Comparison of ENCODE assay signal across 23 cellular contexts in genomic region chr14:81222694-81223093, GRCh38. TPM values are rescaled to one million over a fixed set of nuclear protein-coding genes. Genes with fewer than 3 reads are reported as not detected.
DNase-seq lines count a peak whose midpoint lies in the region; ATAC-seq, FAIRE-seq and TF ChIP-seq lines count a peak whose summit lies in the region.
"Had no signal": no experiment of that assay in that cellular context is flagged by ENCODE, and none has a peak within 500 bp of the region (broad histone marks: within the 10 kb centered on the region; RNA-seq: fewer than 3 reads in every experiment).

No MANE protein-coding gene starts in this region.

- POLR2A ChIA-PET in Caco-2 (lab: Charles Lee), result no interaction called here

- H2AFZ ChIP-seq in GM23338, result no peak overlapping the region
- H2AFZ ChIP-seq in astrocyte (ENCODE audit: low read depth, low read length), result no peak overlapping the region
- no peak overlapping the region for H2AFZ ChIP-seq in Karpas-422 (ENCODE audit: low read length)

- H3K4me1 ChIP-seq in Caco-2 (peaks cover 23% of the 10 kb centered on the region), GM23338 (ENCODE audit: insufficient read depth) (peaks cover 22% of the 10 kb centered on the region), astrocyte (ENCODE audit: insufficient read depth, low read length) (peaks cover 3% of the 10 kb centered on the region), Karpas-422 (ENCODE audit: low read length) (peaks cover 24% of the 10 kb centered on the region)

- intact Hi-C loops in Caco-2 (cut with micrococcal nuclease; ENCODE audit: unreplicated experiment), result loop anchor here (5.0 kb wide), 1 partner anchor 310 kb away; the partner anchor contains the start of gene SEL1L

- peak overlapping the region; percentile 97 for H3K4me3 Mint-ChIP-seq in Caco-2 (ENCODE audit: unreplicated experiment)
- peak overlapping the region; percentile 92; the same call in 2 of the 3 replicates for H3K4me3 Mint-ChIP-seq in GM23338
- H3K4me3 Mint-ChIP-seq in astrocyte (ENCODE audit: unreplicated experiment), result no peak overlapping the region
- H3K4me3 Mint-ChIP-seq in nephron, result peak overlapping the region; percentile 17 to 71 (median 28)

- H3K9ac ChIP-seq in astrocyte (ENCODE audit: low read length) (no peak overlapping the region), Karpas-422 (ENCODE audit: low read length) (no peak overlapping the region)

- DNase-seq in Caco-2 (peak in 1 of 2 experiments; percentile 38), GM23338 (ENCODE audit: low spot score) (no peak), astrocyte (ENCODE audit: low read depth) (no peak), epidermal melanocyte (ENCODE audit: insufficient read length, low spot score) (no peak), Karpas-422 (no peak), activated gamma-delta T cell (lab: John Stamatoyannopoulos, UW) (no peak), middle frontal gyrus (ENCODE audit: extremely low spot score, low spot score) (no peak)
- DNase-seq: activated CD4-positive, alpha-beta T cell treated with anti-CD3 and anti-CD28 coated beads, Interleukin-2, amount 50 U/mL, for 1 hour; activated naive CD4-positive, alpha-beta T cell treated with anti-CD3 and anti-CD28 coated beads, Interleukin-2, amount 10 ng/mL, durations not matched to agents 7 days and 5 days; COR-L47; H7; hippocampal formation; IMR-90; islet precursor cell; naive thymus-derived CD8-positive, alpha-beta T cell; NCI-H1930; NCI-H446; RPMI8226; stimulated activated CD4-positive, alpha-beta T cell treated with anti-CD3 and anti-CD28 coated beads, Interleukin-4, amount 100 ng/mL, for 1 hour had no signal

- ATAC-seq in GM23338, result no peak
- ATAC-seq: naive thymus-derived CD8-positive, alpha-beta T cell had no signal

- H3K27me3 Mint-ChIP-seq in Caco-2 (ENCODE audit: insufficient read depth, unreplicated experiment), result peaks cover 3% of the 10 kb centered on the region
- peaks cover 22% of the 10 kb centered on the region for H3K27me3 Mint-ChIP-seq in GM23338 (ENCODE audit: insufficient read depth, low read depth, poor library complexity)
- H3K27me3 Mint-ChIP-seq in astrocyte (ENCODE audit: low read depth, unreplicated experiment), result no peaks in the 10 kb centered on the region
- peaks cover 3% of the 10 kb centered on the region for H3K27me3 Mint-ChIP-seq in nephron (ENCODE audit: low read depth)

- no peaks in the 10 kb centered on the region for H3K27me3 ChIP-seq in Caco-2 (replicated peaks; ENCODE audit: control insufficient read depth, insufficient read depth, low read length)
- H3K27me3 ChIP-seq in GM23338 (ENCODE audit: insufficient read depth), result no peaks in the 10 kb centered on the region
- no peaks in the 10 kb centered on the region for H3K27me3 ChIP-seq in astrocyte (ENCODE audit: insufficient read depth, low read length)
- H3K27me3 ChIP-seq in Karpas-422 (ENCODE audit: low read length), result no peaks in the 10 kb centered on the region

- peak overlapping the region; percentile 98 for H3K27ac Mint-ChIP-seq in Caco-2 (ENCODE audit: unreplicated experiment)
- peak overlapping the region; percentile 83 for H3K27ac Mint-ChIP-seq in GM23338
- H3K27ac Mint-ChIP-seq in astrocyte (ENCODE audit: unreplicated experiment), result peak overlapping the region; percentile 3
- H3K27ac Mint-ChIP-seq in nephron, result peak overlapping the region; percentile 99 to 100 (median 100)

- H3K36me3 ChIP-seq in Caco-2 (ENCODE audit: control insufficient read depth, insufficient read depth, low read length), result no peaks in the 10 kb centered on the region
- no peaks in the 10 kb centered on the region for H3K36me3 ChIP-seq in GM23338 (ENCODE audit: insufficient read depth)
- no peaks in the 10 kb centered on the region for H3K36me3 ChIP-seq in astrocyte (ENCODE audit: insufficient read depth, low read length)
- no peaks in the 10 kb centered on the region for H3K36me3 ChIP-seq in Karpas-422 (ENCODE audit: insufficient read depth, low read length)

- CTCF ChIA-PET in Caco-2 (lab: Charles Lee), result no interaction called here

- H3K27ac ChIP-seq in GM23338 (ENCODE audit: low read depth) (no peak overlapping the region), astrocyte (ENCODE audit: low read depth, low read length) (no peak overlapping the region), Karpas-422 (ENCODE audit: low read length) (no peak overlapping the region)

- peaks cover 9% of the 10 kb centered on the region for H3K4me1 Mint-ChIP-seq in Caco-2 (ENCODE audit: low read depth, unreplicated experiment)
- H3K4me1 Mint-ChIP-seq in GM23338, result peaks cover 15% of the 10 kb centered on the region
- H3K4me1 Mint-ChIP-seq in astrocyte (ENCODE audit: low read depth, unreplicated experiment), result peaks cover 17% of the 10 kb centered on the region
- H3K4me1 Mint-ChIP-seq in nephron, result peaks cover 30% of the 10 kb centered on the region

- H3F3A ChIP-seq in GM23338 (replicated peaks; ENCODE audit: low read depth), result peaks cover 6% of the 10 kb centered on the region; the same call in 1 of the 2 replicates

- peak overlapping the region; percentile 77; the same call in 1 of the 2 replicates for H3K4me2 ChIP-seq in GM23338
- no peak overlapping the region for H3K4me2 ChIP-seq in astrocyte (ENCODE audit: low read length)
- no peak overlapping the region for H3K4me2 ChIP-seq in Karpas-422 (ENCODE audit: low read depth, low read length, poor library complexity, severe bottlenecking)

- H3K9me3 Mint-ChIP-seq in Caco-2 (ENCODE audit: unreplicated experiment) (no peaks in the 10 kb centered on the region), GM23338 (peaks cover 11% of the 10 kb centered on the region; the same call in 2 of the 3 replicates), astrocyte (ENCODE audit: unreplicated experiment) (no peaks in the 10 kb centered on the region), nephron (no peaks in the 10 kb centered on the region)
- H3K9me3 Mint-ChIP-seq: activated naive CD4-positive, alpha-beta T cell treated with anti-CD3 and anti-CD28 coated beads, Interleukin-2, amount 10 ng/mL, durations not matched to agents 7 days and 5 days; naive thymus-derived CD8-positive, alpha-beta T cell had no signal

- H3K9me3 ChIP-seq in Caco-2 (no peaks in the 10 kb centered on the region), astrocyte (ENCODE audit: insufficient read depth, low read depth, low read length) (no peaks in the 10 kb centered on the region), Karpas-422 (ENCODE audit: low read length) (no peaks in the 10 kb centered on the region)

- H3K79me2 ChIP-seq in GM23338 (replicated peaks; ENCODE audit: insufficient read depth), result peaks cover 24% of the 10 kb centered on the region
- H3K79me2 ChIP-seq in astrocyte (ENCODE audit: insufficient read depth, low read length), result peaks cover 25% of the 10 kb centered on the region
- H3K79me2 ChIP-seq in Karpas-422 (ENCODE audit: low read length), result peaks cover 24% of the 10 kb centered on the region

- H3K4me3 ChIP-seq in Caco-2 (ENCODE audit: low read depth, low read length) (no peak overlapping the region), GM23338 (no peak overlapping the region), astrocyte (ENCODE audit: insufficient read depth, low read depth, low read length) (no peak overlapping the region), Karpas-422 (ENCODE audit: low read length) (no peak overlapping the region)
- H3K4me3 ChIP-seq: skin epidermis had no signal

- H3K36me3 Mint-ChIP-seq in Caco-2 (ENCODE audit: insufficient read depth, unreplicated experiment) (peaks cover 27% of the 10 kb centered on the region), GM23338 (ENCODE audit: low read depth) (peaks cover 10% of the 10 kb centered on the region), astrocyte (ENCODE audit: low read depth, unreplicated experiment) (no peaks in the 10 kb centered on the region), nephron (ENCODE audit: low read depth) (no peaks in the 10 kb centered on the region)

- FAIRE-seq in astrocyte (lab: Jason Lieb, UNC), result no peak
- FAIRE-seq: G401.6, TTC549 had no signal

- H3K9me2 ChIP-seq in GM23338 (ENCODE audit: insufficient read depth) (no peaks in the 10 kb centered on the region), Karpas-422 (replicated peaks; ENCODE audit: insufficient read depth, low read length) (no peaks in the 10 kb centered on the region)

- TF ChIP-seq CTCF in Caco-2 (IDR thresholded peaks at IDR 0.05; ENCODE audit: insufficient read depth in 1 of 2, low read depth in 1 of 2, low read length in 1 of 2, severe bottlenecking in 1 of 2, unreplicated experiment in 1 of 2) (no peak), GM23338 (conservative IDR thresholded peaks at IDR 0.05; ENCODE audit: low read depth in 2 of 2) (no peak), astrocyte (IDR thresholded peaks at IDR 0.05; ENCODE audit: insufficient read depth, low read depth, low read length) (no peak), nephron (IDR thresholded peaks at IDR 0.05; ENCODE audit: unreplicated experiment in 3 of 3) (no peak)

- no TSS peak for BruUV-seq in Caco-2 (replicated peaks; lab: Mats Ljungman, UMichigan)

- H4K20me1 ChIP-seq in GM23338 (replicated peaks; ENCODE audit: insufficient read depth) (no peaks in the 10 kb centered on the region), astrocyte (ENCODE audit: insufficient read depth, low read length) (no peaks in the 10 kb centered on the region), Karpas-422 (ENCODE audit: insufficient read depth, low read depth, low read length) (no peaks in the 10 kb centered on the region)

TF ChIP-seq in GM23338, 12 proteins besides CTCF, POLR2A, EP300 and RAD21 (continues in another document):
- no peak for TF ChIP-seq STAT1 (IDR thresholded peaks at IDR 0.05; ENCODE audit: unreplicated experiment)

RNA-seq across cellular contexts. Expression of gene GTF2A1, which starts 1.9 kb away (rescaled TPM):
- 35.1 and 42.7 TPM in 2 replicates for total RNA-seq in Caco-2 (2022)
- 38.3 and 50.6 TPM in 2 replicates for total RNA-seq in GM23338 (2014; rRNA removed; shearing (Covaris generic))
- polyA plus RNA-seq in GM23338 (2016; fragmentation: Nextera tagmentation; extraction: Ambion mirVana), result 12.0 and 12.1 TPM in 2 replicates
- total RNA-seq in astrocyte, result 36.4 and 37.2 TPM in 2 replicates
- total RNA-seq in Karpas-422 (2014; rRNA removed; shearing (Covaris generic); ENCODE audit: low replicate concordance), result 27.4 and 29.4 TPM in 2 replicates

Comparison
In these comparisons a context has a peak if more than half of its experiments do, and no peak if none do; other contexts are left out.
1. H3K27ac Mint-ChIP-seq: peak in every context shown above with its lines; median percentile 100 in nephron; 98 in Caco-2; 83 in GM23338; 3 in astrocyte.